In the genomic region with DNA sequence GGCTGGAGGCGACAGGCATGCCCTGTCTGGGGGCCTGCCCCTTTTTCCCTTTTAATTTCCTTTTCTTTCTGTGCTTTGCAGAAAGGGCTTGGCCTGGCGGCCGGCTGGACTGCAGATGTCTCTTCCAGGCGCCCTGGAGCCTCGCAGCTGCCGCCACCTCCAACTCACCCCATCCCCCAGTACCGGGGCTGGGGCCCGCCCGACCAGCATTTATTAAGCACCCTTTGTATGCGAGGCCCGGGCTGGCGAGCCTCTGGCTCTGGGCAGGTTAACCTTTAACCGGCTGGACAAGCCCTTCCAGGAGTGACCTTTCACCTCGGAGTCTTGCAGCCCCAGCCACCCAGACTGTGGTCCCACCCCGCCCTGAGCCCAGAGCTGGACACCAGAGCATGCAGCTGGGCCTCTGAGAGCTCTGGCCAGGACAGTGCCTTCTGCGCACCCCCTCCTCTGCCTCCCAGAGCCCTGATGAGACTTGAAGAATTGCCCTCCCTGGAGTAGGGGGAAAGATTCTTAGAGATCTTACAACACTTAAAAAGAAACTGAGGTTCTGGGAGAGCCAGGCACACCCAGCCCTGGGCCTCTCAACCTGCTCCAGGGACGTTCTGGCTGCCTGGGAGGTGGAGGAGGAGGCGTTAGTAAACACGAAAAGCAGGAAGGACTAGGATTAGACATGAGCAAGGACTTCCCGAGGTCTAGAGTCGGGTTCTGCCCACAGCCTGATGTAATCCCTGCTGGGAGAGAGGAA, we compare ENCODE assay signal across 6 cellular contexts. TPM values are rescaled to one million over a fixed set of nuclear protein-coding genes. Genes with fewer than 3 reads are reported as not detected.
DNase-seq lines count a peak whose midpoint lies in the region; ATAC-seq, FAIRE-seq and TF ChIP-seq lines count a peak whose summit lies in the region.

No MANE protein-coding gene starts in this region.

- FAIRE-seq in astrocyte (lab: Jason Lieb, UNC) (no peak), urothelium cell line (lab: Jason Lieb, UNC) (no peak)

- H3K4me1 Mint-ChIP-seq in astrocyte (ENCODE audit: low read depth, unreplicated experiment): peaks cover 24% of the 10 kb centered on the region

- no peaks in the 10 kb centered on the region for H3K27me3 Mint-ChIP-seq in astrocyte (ENCODE audit: low read depth, unreplicated experiment)

- peaks cover 32% of the 10 kb centered on the region for H3K79me2 ChIP-seq in astrocyte (ENCODE audit: insufficient read depth, low read length)

- no peak for TF ChIP-seq CTCF in astrocyte (IDR thresholded peaks at IDR 0.05; ENCODE audit: insufficient read depth, low read depth, low read length)

- H3K4me1 ChIP-seq in astrocyte (ENCODE audit: insufficient read depth, low read length) (peaks cover 19% of the 10 kb centered on the region), muscle layer of duodenum (ENCODE audit: control insufficient read depth in 1 of 2, insufficient read depth in 2 of 2, low read length in 2 of 2) (peaks cover 6 to 35% of the 10 kb centered on the region in 2 donors)

- H3K27me3 ChIP-seq in astrocyte (ENCODE audit: insufficient read depth, low read length) (no peaks in the 10 kb centered on the region), muscle layer of duodenum (ENCODE audit: low read depth, low read length) (no peaks in the 10 kb centered on the region)

- peak overlapping the region; percentile 73 for H2AFZ ChIP-seq in astrocyte (ENCODE audit: low read depth, low read length)

- DNase-seq in DMS153 treated with DMSO at 0.1 percent for 48 hours (lab: John Stamatoyannopoulos, UW; ENCODE audit: unreplicated experiment): peak; percentile 44
- DNase-seq in DMS153 (lab: John Stamatoyannopoulos, UW): no peak
- no peak for DNase-seq in astrocyte (ENCODE audit: low read depth)
- DNase-seq in urothelium cell line (ENCODE audit: low spot score): no peak

- no peaks in the 10 kb centered on the region for H3K9me3 ChIP-seq in astrocyte (ENCODE audit: insufficient read depth, low read depth, low read length)
- H3K9me3 ChIP-seq in muscle layer of duodenum (ENCODE audit: control insufficient read depth in 1 of 2, low read length in 2 of 2): no peaks in the 10 kb centered on the region

- H3K36me3 Mint-ChIP-seq in astrocyte (ENCODE audit: low read depth, unreplicated experiment): peaks cover 2% of the 10 kb centered on the region

- no peak for ATAC-seq in GM18498 (IDR thresholded peaks at IDR 0.05; ENCODE audit: unreplicated experiment)

- H3K36me3 ChIP-seq in astrocyte (ENCODE audit: insufficient read depth, low read length) (no peaks in the 10 kb centered on the region), muscle layer of duodenum (ENCODE audit: control insufficient read depth in 1 of 2, insufficient read depth in 2 of 2, low read length in 2 of 2) (no peaks in the 10 kb centered on the region)

- peak overlapping the region; percentile 72 for H3K9ac ChIP-seq in astrocyte (ENCODE audit: low read length)

- H3K4me3 ChIP-seq in astrocyte (ENCODE audit: insufficient read depth, low read depth, low read length): peak overlapping the region; percentile 54
- H3K4me3 ChIP-seq in muscle layer of duodenum (ENCODE audit: low read depth in 1 of 2, low read length in 2 of 2): peak overlapping the region; percentile 30 to 70

- H3K27ac ChIP-seq in astrocyte (ENCODE audit: low read depth, low read length): no peak overlapping the region
- no peak overlapping the region for H3K27ac ChIP-seq in muscle layer of duodenum (ENCODE audit: low read length)

- H4K20me1 ChIP-seq in astrocyte (ENCODE audit: insufficient read depth, low read length): peaks cover 15% of the 10 kb centered on the region

- peak overlapping the region; percentile 91 for H3K4me2 ChIP-seq in astrocyte (ENCODE audit: low read length)

- no peaks in the 10 kb centered on the region for H3K9me3 Mint-ChIP-seq in astrocyte (ENCODE audit: unreplicated experiment)

- peak overlapping the region; percentile 77 for H3K27ac Mint-ChIP-seq in astrocyte (ENCODE audit: unreplicated experiment)

- H3K4me3 Mint-ChIP-seq in astrocyte (ENCODE audit: unreplicated experiment): peak overlapping the region; percentile 82

RNA-seq across cellular contexts. Expression of gene NR2F6, which starts 1.1 kb away (rescaled TPM):
- 63.5 and 72.8 TPM in 2 replicates for total RNA-seq in astrocyte

RNA-seq across cellular contexts. Expression of gene USHBP1, which starts 17.7 kb away (rescaled TPM):
- total RNA-seq in astrocyte: 0.27 TPM in 1 of 2 replicates, not detected in the other

RNA-seq across cellular contexts. Expression of gene BABAM1, which starts 20.4 kb away (rescaled TPM):
- 112 and 115 TPM in 2 replicates for total RNA-seq in astrocyte

RNA-seq across cellular contexts. Expression of gene OCEL1, which starts 20.8 kb away (rescaled TPM):
- 12.3 and 13.5 TPM in 2 replicates for total RNA-seq in astrocyte

RNA-seq across cellular contexts. Expression of gene USE1, which starts 31.7 kb away (rescaled TPM):
- total RNA-seq in astrocyte: 19.2 and 19.8 TPM in 2 replicates
